ENCODE assay signal across 31 cellular contexts in the genomic region with DNA sequence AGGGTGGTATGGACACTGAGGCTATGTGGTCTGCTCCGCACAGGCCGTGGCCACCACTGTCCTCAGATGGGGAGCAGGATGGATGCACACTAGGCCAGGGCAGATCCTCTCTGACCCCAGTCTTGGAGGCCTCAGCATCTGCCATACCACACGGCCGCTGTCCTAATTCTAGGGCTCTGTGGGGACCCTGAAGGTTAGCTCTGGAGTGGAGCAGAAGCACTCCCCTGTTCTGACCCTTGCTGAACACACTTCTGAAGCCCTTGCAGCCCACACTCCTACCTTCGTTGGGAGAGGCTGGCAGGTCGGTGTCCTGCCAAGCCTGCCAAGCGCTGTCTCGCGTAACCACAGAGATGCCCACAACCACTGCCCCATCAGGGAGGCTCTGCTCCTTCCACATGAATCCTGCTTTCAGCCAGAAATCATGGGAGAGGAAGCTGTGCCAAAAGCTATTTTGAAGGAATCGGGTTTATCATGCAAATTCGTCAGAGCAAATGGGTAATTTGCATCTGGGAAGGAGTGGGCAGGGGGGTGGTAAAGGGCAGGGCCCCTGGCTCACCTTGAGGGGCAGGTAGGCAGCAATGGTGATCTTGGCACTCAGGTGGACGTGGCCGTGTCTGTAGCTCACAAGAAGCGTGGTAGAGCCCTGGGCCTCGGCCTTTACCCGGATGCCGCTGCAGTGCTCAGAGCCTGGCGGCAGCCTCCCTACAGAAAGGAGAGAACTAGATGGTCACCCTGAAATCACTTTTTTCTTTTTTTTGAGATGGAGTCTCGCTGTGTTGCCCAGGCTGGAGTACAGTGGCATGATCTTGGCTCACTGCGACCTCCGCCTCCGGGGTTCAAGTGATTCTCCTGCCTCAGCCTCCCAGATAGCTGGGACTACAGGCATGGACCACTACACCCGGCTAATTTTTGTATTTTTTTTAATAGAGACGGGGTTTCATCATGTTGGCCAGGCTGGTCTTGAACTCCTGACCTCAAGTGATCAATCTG. TPM values are rescaled to one million over a fixed set of nuclear protein-coding genes. Genes with fewer than 3 reads are reported as not detected.
DNase-seq lines count a peak whose midpoint lies in the region; ATAC-seq and TF ChIP-seq lines count a peak whose summit lies in the region.
"Had no signal": no experiment of that assay in that cellular context is flagged by ENCODE, and none has a peak within 500 bp of the region (broad histone marks: within the 10 kb centered on the region; RNA-seq: fewer than 3 reads in every experiment).

No MANE protein-coding gene starts in this region.

- H3K27ac ChIP-seq in endodermal cell (ENCODE audit: low read depth, low read length), result no peak overlapping the region
- H3K27ac ChIP-seq: coronary artery, GM23248, neutrophil, sigmoid colon had no signal

- H3K36me3 ChIP-seq in endodermal cell (ENCODE audit: control insufficient read depth, insufficient read depth, low read length) (peaks cover 14% of the 10 kb centered on the region), BE2C (peaks cover 3% of the 10 kb centered on the region; the same call in 1 of the 2 replicates)

- no peak overlapping the region for H3K9ac ChIP-seq in endodermal cell (ENCODE audit: extremely low read depth, low read length, poor library complexity, severe bottlenecking)
- H3K9ac ChIP-seq: GM23248, SK-N-SH had no signal

- no peak overlapping the region for H3K4me3 ChIP-seq in endodermal cell (ENCODE audit: low read length)
- H3K4me3 ChIP-seq in BE2C (ENCODE audit: low read depth, low read length), result no peak overlapping the region
- H3K4me3 ChIP-seq: coronary artery, GM23248, sigmoid colon had no signal

- H3K36me3 Mint-ChIP-seq in activated T-cell treated with anti-CD3 and anti-CD28 coated beads, Interleukin-2, amount 50 U/mL, for 24 hours (ENCODE audit: low read depth), result peaks cover 70% of the 10 kb centered on the region
- peaks cover 25% of the 10 kb centered on the region for H3K36me3 Mint-ChIP-seq in endodermal cell (ENCODE audit: low read depth)
- H3K36me3 Mint-ChIP-seq in stimulated activated effector memory CD8-positive, alpha-beta T cell treated with anti-CD3 and anti-CD28 coated beads, Interleukin-12 subunit alpha, Interleukin-12 subunit beta, amount 100 ng/mL, for 72 hours, result peaks cover 95% of the 10 kb centered on the region

- ATAC-seq in stimulated activated effector memory CD8-positive, alpha-beta T cell treated with anti-CD3 and anti-CD28 coated beads, Interleukin-12 subunit alpha, Interleukin-12 subunit beta, amount 100 ng/mL, for 72 hours, result no peak
- ATAC-seq in HG03442 (IDR thresholded peaks at IDR 0.05; ENCODE audit: unreplicated experiment), result no peak
- ATAC-seq in Right ventricle myocardium inferior, result no peak
- ATAC-seq: activated CD8-positive, alpha-beta T cell treated with anti-CD3 and anti-CD28 coated beads for 36 hours; left cardiac atrium had no signal

- H3K4me1 Mint-ChIP-seq in activated T-cell treated with anti-CD3 and anti-CD28 coated beads, Interleukin-2, amount 50 U/mL, for 24 hours (ENCODE audit: low read depth), result peaks cover 2% of the 10 kb centered on the region
- H3K4me1 Mint-ChIP-seq in endodermal cell, result peaks cover 4% of the 10 kb centered on the region
- H3K4me1 Mint-ChIP-seq in stimulated activated effector memory CD8-positive, alpha-beta T cell treated with anti-CD3 and anti-CD28 coated beads, Interleukin-12 subunit alpha, Interleukin-12 subunit beta, amount 100 ng/mL, for 72 hours, result peaks cover 15% of the 10 kb centered on the region

- intact Hi-C loops in Right ventricle myocardium inferior (cut with DNase I), result no loop called here

- no peak for DNase-seq in activated T-cell treated with anti-CD3 and anti-CD28 coated beads, Interleukin-2, amount 50 U/mL, for 24 hours
- DNase-seq in activated T-cell treated with anti-CD3 and anti-CD28 coated beads, Interleukin-2, amount 50 U/mL, for 1 hour, result no peak
- peak; percentile 12 for DNase-seq in NCI-H526 treated with DMSO at 0.1 percent for 48 hours (lab: John Stamatoyannopoulos, UW)
- DNase-seq in endodermal cell, result peak; percentile 57
- no peak for DNase-seq in stimulated activated effector memory CD8-positive, alpha-beta T cell treated with anti-CD3 and anti-CD28 coated beads, Interleukin-12 subunit alpha, Interleukin-12 subunit beta, amount 100 ng/mL, for 72 hours (ENCODE audit: low spot score in 2 of 2)
- no peak for DNase-seq in BE2C
- DNase-seq in Right ventricle myocardium inferior (ENCODE audit: missing footprints), result no peak
- DNase-seq: 8988T; activated CD4-positive, CD25-positive, alpha-beta regulatory T cell treated with anti-CD3 and anti-CD28 coated beads, Interleukin-2, amount 50 U/mL, for 72 hours; activated CD8-positive, alpha-beta T cell treated with anti-CD3 and anti-CD28 coated beads for 36 hours; activated effector memory CD4-positive, alpha-beta T cell treated with anti-CD3 and anti-CD28 coated beads, Interleukin-2, amount 50 U/mL, for 16 hours; amniotic stem cell; CD4-positive, alpha-beta memory T cell; effector memory CD4-positive, alpha-beta T cell; EL; erythroblast; GM23248; left cardiac atrium; NCI-H2029 treated with DMSO at 0.1 percent for 48 hours; NCI-H345; NCI-H82; sigmoid colon; SK-N-SH; stimulated activated CD4-positive, alpha-beta T cell treated with anti-CD3 and anti-CD28 coated beads, Interleukin-4, amount 100 ng/mL, for 24 hours; stimulated activated naive CD4-positive, alpha-beta T cell had no signal

- no peaks in the 10 kb centered on the region for H3K27me3 ChIP-seq in endodermal cell (ENCODE audit: control insufficient read depth, insufficient read depth, low read length, poor library complexity, severe bottlenecking)
- H3K27me3 ChIP-seq in BE2C, result no peaks in the 10 kb centered on the region
- H3K27me3 ChIP-seq: neutrophil, sigmoid colon had no signal

- H3K27ac Mint-ChIP-seq in activated T-cell treated with anti-CD3 and anti-CD28 coated beads, Interleukin-2, amount 50 U/mL, for 24 hours, result peak overlapping the region; percentile 80
- H3K27ac Mint-ChIP-seq in endodermal cell, result peak overlapping the region; percentile 85
- peak overlapping the region; percentile 34 for H3K27ac Mint-ChIP-seq in stimulated activated effector memory CD8-positive, alpha-beta T cell treated with anti-CD3 and anti-CD28 coated beads, Interleukin-12 subunit alpha, Interleukin-12 subunit beta, amount 100 ng/mL, for 72 hours
- H3K27ac Mint-ChIP-seq: activated CD8-positive, alpha-beta T cell treated with anti-CD3 and anti-CD28 coated beads for 36 hours; progenitor cell of endocrine pancreas; T-helper 1 cell treated with Interleukin-12 subunit alpha and Interleukin-12 subunit beta and Interleukin-4 antibody, amounts not matched to agents 30 μg/mL and 1 μg/mL, for 36 hours had no signal

- no peaks in the 10 kb centered on the region for H3K27me3 Mint-ChIP-seq in activated T-cell treated with anti-CD3 and anti-CD28 coated beads, Interleukin-2, amount 50 U/mL, for 24 hours
- H3K27me3 Mint-ChIP-seq in endodermal cell (ENCODE audit: insufficient read depth), result no peaks in the 10 kb centered on the region
- H3K27me3 Mint-ChIP-seq: activated CD8-positive, alpha-beta T cell treated with anti-CD3 and anti-CD28 coated beads for 36 hours; CD4-positive, alpha-beta memory T cell; progenitor cell of endocrine pancreas had no signal

- H3K9me3 Mint-ChIP-seq in activated T-cell treated with anti-CD3 and anti-CD28 coated beads, Interleukin-2, amount 50 U/mL, for 24 hours, result no peaks in the 10 kb centered on the region
- no peaks in the 10 kb centered on the region for H3K9me3 Mint-ChIP-seq in endodermal cell
- no peaks in the 10 kb centered on the region for H3K9me3 Mint-ChIP-seq in stimulated activated effector memory CD8-positive, alpha-beta T cell treated with anti-CD3 and anti-CD28 coated beads, Interleukin-12 subunit alpha, Interleukin-12 subunit beta, amount 100 ng/mL, for 72 hours
- H3K9me3 Mint-ChIP-seq: activated CD8-positive, alpha-beta T cell treated with anti-CD3 and anti-CD28 coated beads for 36 hours; CD4-positive, alpha-beta memory T cell; T-helper 1 cell treated with Interleukin-12 subunit alpha and Interleukin-12 subunit beta and Interleukin-4 antibody, amounts not matched to agents 30 μg/mL and 1 μg/mL, for 36 hours had no signal

- H3K9me3 ChIP-seq in endodermal cell (ENCODE audit: control insufficient read depth, low read length), result no peaks in the 10 kb centered on the region
- H3K9me3 ChIP-seq in BE2C, result no peaks in the 10 kb centered on the region
- H3K9me3 ChIP-seq: neutrophil, sigmoid colon, SK-N-SH had no signal

- 91 to 93% methylated on average over 21 to 24 of the region's 24 CpGs for WGBS in endodermal cell (ENCODE audit: insufficient coverage in 1 of 2, insufficient read length in 1 of 2), 2 experiments

- TF ChIP-seq CTCF in endodermal cell (conservative IDR thresholded peaks at IDR 0.05) (no peak), BE2C (IDR thresholded peaks at IDR 0.05; ENCODE audit: low read depth, low read length) (no peak)

- H3K4me1 ChIP-seq in endodermal cell (ENCODE audit: control insufficient read depth, insufficient read depth, low read length), result no peaks in the 10 kb centered on the region
- no peaks in the 10 kb centered on the region for H3K4me1 ChIP-seq in BE2C
- H3K4me1 ChIP-seq: sigmoid colon had no signal

- no peak overlapping the region for H3K4me3 Mint-ChIP-seq in activated T-cell treated with anti-CD3 and anti-CD28 coated beads, Interleukin-2, amount 50 U/mL, for 24 hours
- no peak overlapping the region for H3K4me3 Mint-ChIP-seq in endodermal cell
- H3K4me3 Mint-ChIP-seq in stimulated activated effector memory CD8-positive, alpha-beta T cell treated with anti-CD3 and anti-CD28 coated beads, Interleukin-12 subunit alpha, Interleukin-12 subunit beta, amount 100 ng/mL, for 72 hours, result no peak overlapping the region
- H3K4me3 Mint-ChIP-seq: activated CD8-positive, alpha-beta T cell treated with anti-CD3 and anti-CD28 coated beads for 36 hours; CD4-positive, alpha-beta memory T cell; T-helper 1 cell treated with Interleukin-12 subunit alpha and Interleukin-12 subunit beta and Interleukin-4 antibody, amounts not matched to agents 30 μg/mL and 1 μg/mL, for 36 hours had no signal

RNA-seq across cellular contexts. Expression of a gene that starts 54.4 kb away (rescaled TPM):
- total RNA-seq in endodermal cell (10 to 100 TPM; 43.0 to 62.3 TPM), Right ventricle myocardium inferior (3.5 TPM)
- 39.4 TPM for polyA plus RNA-seq in endodermal cell (2013, experiment 1 of 2)
- polyA plus RNA-seq in endodermal cell (2013, experiment 2 of 2), result 36.6 TPM
- polyA plus RNA-seq in BE2C (2012; ENCODE audit: insufficient read depth, insufficient read length, low read depth), result 24.3 TPM
- total RNA-seq: fibroblast of villous mesenchyme, GM23248 had no signal

Comparison
In these comparisons a context has a peak if more than half of its experiments do, and no peak if none do; other contexts are left out.
1. DNase-seq: peak in NCI-H526 treated with DMSO at 0.1 percent for 48 hours (single experiment) and endodermal cell (single experiment); none in activated T-cell treated with anti-CD3 and anti-CD28 coated beads, Interleukin-2, amount 50 U/mL, for 24 hours (single experiment), activated T-cell treated with anti-CD3 and anti-CD28 coated beads, Interleukin-2, amount 50 U/mL, for 1 hour (single experiment), stimulated activated effector memory CD8-positive, alpha-beta T cell treated with anti-CD3 and anti-CD28 coated beads, Interleukin-12 subunit alpha, Interleukin-12 subunit beta, amount 100 ng/mL, for 72 hours (0 of 2), BE2C (single experiment) and Right ventricle myocardium inferior (single experiment).
2. H3K27ac Mint-ChIP-seq: peak in every context shown above with its lines; median percentile 85 in endodermal cell; 80 in activated T-cell treated with anti-CD3 and anti-CD28 coated beads, Interleukin-2, amount 50 U/mL, for 24 hours; 34 in stimulated activated effector memory CD8-positive, alpha-beta T cell treated with anti-CD3 and anti-CD28 coated beads, Interleukin-12 subunit alpha, Interleukin-12 subunit beta, amount 100 ng/mL, for 72 hours.